Comparison of ENCODE assay signal across 9 cellular contexts in genomic region chr3:66036586-66037061, GRCh38. TPM values are rescaled to one million over a fixed set of nuclear protein-coding genes. Genes with fewer than 3 reads are reported as not detected.
DNase-seq lines count a peak whose midpoint lies in the region; ATAC-seq, FAIRE-seq and TF ChIP-seq lines count a peak whose summit lies in the region.
"Had no signal": no experiment of that assay in that cellular context is flagged by ENCODE, and none has a peak within 500 bp of the region (broad histone marks: within the 10 kb centered on the region; RNA-seq: fewer than 3 reads in every experiment).

No MANE protein-coding gene starts in this region.

- intact Hi-C loops in breast epithelium (cut with DNase I; ENCODE audit: low total_unique reads): no loop called here
- intact Hi-C loops in spleen (cut with DNase I; ENCODE audit: low total_unique reads): loop anchor here (10.0 kb wide), 1 partner anchor 252 kb away; no protein-coding TSS in a partner anchor

- H3K27me3 ChIP-seq in breast epithelium: no peaks in the 10 kb centered on the region
- H3K27me3 ChIP-seq in keratinocyte (ENCODE audit: control insufficient read depth, extremely low read depth, insufficient read depth, low read length): no peaks in the 10 kb centered on the region
- peaks cover 0 to 59% (median 18%) of the 10 kb centered on the region in 7 donors for H3K27me3 ChIP-seq in spleen (replicated peaks in 1 of 7)

- no peaks in the 10 kb centered on the region for H3K9me3 ChIP-seq in breast epithelium
- no peaks in the 10 kb centered on the region for H3K9me3 ChIP-seq in keratinocyte (ENCODE audit: control insufficient read depth, low read depth, low read length)
- H3K9me3 ChIP-seq in spleen: no peaks in the 10 kb centered on the region

- H4K20me1 ChIP-seq in keratinocyte (ENCODE audit: control insufficient read depth, extremely low read depth, insufficient read depth, low read length): no peaks in the 10 kb centered on the region

- peaks cover 33% of the 10 kb centered on the region for H3K79me2 ChIP-seq in keratinocyte (ENCODE audit: control insufficient read depth, insufficient read depth, low read length)

- H3K9me1 ChIP-seq in keratinocyte (ENCODE audit: control insufficient read depth, extremely low read depth, insufficient read depth, low read length): no peaks in the 10 kb centered on the region

- no peak for ATAC-seq in naive thymus-derived CD8-positive, alpha-beta T cell
- no peak for ATAC-seq in GM18498 (IDR thresholded peaks at IDR 0.05; ENCODE audit: unreplicated experiment)
- no peak for ATAC-seq in HG02870 (IDR thresholded peaks at IDR 0.05; ENCODE audit: unreplicated experiment)
- ATAC-seq: activated naive CD4-positive, alpha-beta T cell treated with anti-CD3 and anti-CD28 coated beads, Interleukin-2, amount 50 U/mL, for 72 hours had no signal

- H3K36me3 Mint-ChIP-seq in HFFc6 (ENCODE audit: low read depth): peaks cover 23% of the 10 kb centered on the region
- H3K36me3 Mint-ChIP-seq in naive thymus-derived CD8-positive, alpha-beta T cell: peaks cover 0 to 9% (median 0%) of the 10 kb centered on the region in 3 donors

- peak overlapping the region; percentile 93 for H2AFZ ChIP-seq in keratinocyte (ENCODE audit: control insufficient read depth, low read length)

- H3K36me3 ChIP-seq in breast epithelium (no peaks in the 10 kb centered on the region), keratinocyte (ENCODE audit: control insufficient read depth in 2 of 2, extremely low read depth in 1 of 2, insufficient read depth in 2 of 2, low read length in 2 of 2) (no peaks in the 10 kb centered on the region), spleen (no peaks in the 10 kb centered on the region)

- H3K4me3 ChIP-seq in breast epithelium (peak overlapping the region; percentile 70 to 82 (median 75)), keratinocyte (ENCODE audit: control insufficient read depth in 2 of 3, extremely low read depth in 1 of 3, insufficient read depth in 2 of 3, low read depth in 1 of 3, low read length in 3 of 3) (peak overlapping the region; percentile 68 to 91 (median 90)), spleen (peak overlapping the region; percentile 27 to 74 (median 55))

- no peak for TF ChIP-seq POLR2A in breast epithelium (IDR thresholded peaks at IDR 0.05)
- no peak for TF ChIP-seq POLR2A in spleen (IDR thresholded peaks at IDR 0.05)

- POLR2A ChIA-PET in naive thymus-derived CD8-positive, alpha-beta T cell (lab: Charles Lee): no interaction called here

- no peaks in the 10 kb centered on the region; the same call in 1 of the 2 replicates for H3K27me3 Mint-ChIP-seq in HFFc6 (ENCODE audit: insufficient read depth)
- H3K27me3 Mint-ChIP-seq in naive thymus-derived CD8-positive, alpha-beta T cell: peaks cover 38 to 79% (median 52%) of the 10 kb centered on the region in 5 donors

- peaks cover 67% of the 10 kb centered on the region for H3K4me1 Mint-ChIP-seq in HFFc6 (ENCODE audit: low read depth)
- peaks cover 7 to 21% (median 16%) of the 10 kb centered on the region in 4 donors for H3K4me1 Mint-ChIP-seq in naive thymus-derived CD8-positive, alpha-beta T cell

- peak overlapping the region; percentile 81 for H3K4me2 ChIP-seq in keratinocyte (ENCODE audit: control insufficient read depth, extremely low read depth, insufficient read depth, low read depth, low read length)

- H3K9ac ChIP-seq in keratinocyte (ENCODE audit: control insufficient read depth, extremely low read depth, insufficient read depth, low read length): peak overlapping the region; percentile 81

- no peaks in the 10 kb centered on the region for H3K9me3 Mint-ChIP-seq in HFFc6
- H3K9me3 Mint-ChIP-seq in naive thymus-derived CD8-positive, alpha-beta T cell: peaks cover 0 to 6% (median 0%) of the 10 kb centered on the region in 9 donors

- H3K4me1 ChIP-seq in breast epithelium (peaks cover 0 to 13% of the 10 kb centered on the region in 2 donors), keratinocyte (ENCODE audit: control insufficient read depth, extremely low read depth, insufficient read depth, low read length) (peaks cover 16% of the 10 kb centered on the region), spleen (peaks cover 0 to 49% (median 12%) of the 10 kb centered on the region in 6 donors)

- no peak for FAIRE-seq in keratinocyte (lab: Jason Lieb, UNC)

- dilution Hi-C loops in keratinocyte (cut with MboI; ENCODE audit: extremely low pct_ligation_motif_present, low sequenced_read_pairs): no loop called here

- DNase-seq in HFFc6 (no peak), breast epithelium (ENCODE audit: low spot score in 2 of 2) (no peak), keratinocyte (ENCODE audit: low read depth, low spot score) (no peak), spleen (no peak), LoVo (ENCODE audit: low spot score) (no peak)
- DNase-seq in naive thymus-derived CD8-positive, alpha-beta T cell: no peak

- TF ChIP-seq CTCF in HFFc6 (IDR thresholded peaks at IDR 0.05) (no peak), breast epithelium (IDR thresholded peaks at IDR 0.05) (no peak), keratinocyte (optimal IDR thresholded peaks at IDR 0.05 in 1 of 3, IDR thresholded peaks at IDR 0.05 in 1 of 3, conservative IDR thresholded peaks at IDR 0.05 in 1 of 3; ENCODE audit: extremely low read depth in 1 of 3, insufficient read depth in 2 of 3, low read length in 3 of 3) (no peak), spleen (IDR thresholded peaks at IDR 0.05 in 8 of 11, conservative IDR thresholded peaks at IDR 0.05 in 3 of 11) (no peak)

- peak overlapping the region; percentile 96 for H3K27ac Mint-ChIP-seq in HFFc6
- H3K27ac Mint-ChIP-seq in naive thymus-derived CD8-positive, alpha-beta T cell: no peak overlapping the region
- H3K27ac Mint-ChIP-seq: activated naive CD4-positive, alpha-beta T cell treated with anti-CD3 and anti-CD28 coated beads, Interleukin-2, amount 50 U/mL, for 72 hours had no signal

- H3K27ac ChIP-seq in breast epithelium (peak overlapping the region; percentile 94 to 97), keratinocyte (ENCODE audit: control insufficient read depth, insufficient read depth, low read length) (peak overlapping the region; percentile 79), spleen (peak overlapping the region in 7 of 8 donors; percentile 85 to 96 (median 91))

- WGBS in spleen, 5 donors: 59 to 78% (median 69%) methylated on average over 8 of the region's 8 CpGs

- peak overlapping the region; percentile 98 for H3K4me3 Mint-ChIP-seq in HFFc6
- peak overlapping the region in 4 of 10 donors; percentile 4 to 54 (median 30) for H3K4me3 Mint-ChIP-seq in naive thymus-derived CD8-positive, alpha-beta T cell

RNA-seq across cellular contexts. Expression of gene MAGI1, which starts 2.1 kb away (rescaled TPM):
- 10 to 100 TPM; 21.1 to 30.5 (median 22.4) TPM for total RNA-seq in HFFc6 (2021; fragmentation: NEBNext Ultra II Directional; extraction: Animal tissue kit (Norgen Biotek cat#: 25700))
- total RNA-seq in breast epithelium (10 to 100 TPM; 22.1 to 94.4 (median 70.5) TPM), spleen (100 to 1,000 TPM in 1 of 7 donors, 10 to 100 TPM in 6; 43.1 to 104 (median 88.9) TPM)
- polyA plus RNA-seq in keratinocyte (8.0 to 11.2 TPM (median 10.9 TPM) in 3 replicates), spleen (10 to 100 TPM in 1 of 3 donors, 1 to 10 TPM in 2; 3.5 to 16.1 (median 7.8) TPM)
- polyA plus RNA-seq in keratinocyte (2011; ENCODE audit: low read depth): 4.3 TPM
- 8.1 and 13.1 TPM in 2 replicates for polyA plus RNA-seq in keratinocyte (2011; cell fraction: cytosol; rRNA removed)
- polyA plus RNA-seq in keratinocyte (2011; cell fraction: nucleus; rRNA removed): 23.1 and 23.6 TPM in 2 replicates
- 4.1 and 10.0 TPM in 2 replicates for polyA plus RNA-seq in keratinocyte (2012; ENCODE audit: low replicate concordance)
- polyA minus RNA-seq in keratinocyte: 16.3 to 30.6 TPM (median 20.1 TPM) in 3 replicates
- 11.1 TPM for polyA minus RNA-seq in keratinocyte (2011; cell fraction: cytosol; rRNA and poly(A)+ RNA removed)
- 23.2 and 46.6 TPM in 2 replicates for polyA minus RNA-seq in keratinocyte (2011; cell fraction: nucleus; rRNA and poly(A)+ RNA removed)
- not detected for total RNA-seq in naive thymus-derived CD8-positive, alpha-beta T cell
- not detected for polyA plus RNA-seq in naive thymus-derived CD8-positive, alpha-beta T cell

Comparison
In these comparisons a context has a peak if more than half of its experiments do, and no peak if none do; other contexts are left out.
1. RNA of gene MAGI1, which starts 2.1 kb away (total RNA-seq): 43.1 to 104 TPM in spleen, 22.1 to 94.4 TPM in breast epithelium and 21.1 to 30.5 TPM in HFFc6; not detected in naive thymus-derived CD8-positive, alpha-beta T cell; every median in the first group is over 10 times any median in the second.
2. Peak in every context shown above with its lines, with median percentiles within 50 percentile points of each other: H3K27ac ChIP-seq and H3K4me3 ChIP-seq.